10 cellular contexts compared by ENCODE assay signal in the genomic region with DNA sequence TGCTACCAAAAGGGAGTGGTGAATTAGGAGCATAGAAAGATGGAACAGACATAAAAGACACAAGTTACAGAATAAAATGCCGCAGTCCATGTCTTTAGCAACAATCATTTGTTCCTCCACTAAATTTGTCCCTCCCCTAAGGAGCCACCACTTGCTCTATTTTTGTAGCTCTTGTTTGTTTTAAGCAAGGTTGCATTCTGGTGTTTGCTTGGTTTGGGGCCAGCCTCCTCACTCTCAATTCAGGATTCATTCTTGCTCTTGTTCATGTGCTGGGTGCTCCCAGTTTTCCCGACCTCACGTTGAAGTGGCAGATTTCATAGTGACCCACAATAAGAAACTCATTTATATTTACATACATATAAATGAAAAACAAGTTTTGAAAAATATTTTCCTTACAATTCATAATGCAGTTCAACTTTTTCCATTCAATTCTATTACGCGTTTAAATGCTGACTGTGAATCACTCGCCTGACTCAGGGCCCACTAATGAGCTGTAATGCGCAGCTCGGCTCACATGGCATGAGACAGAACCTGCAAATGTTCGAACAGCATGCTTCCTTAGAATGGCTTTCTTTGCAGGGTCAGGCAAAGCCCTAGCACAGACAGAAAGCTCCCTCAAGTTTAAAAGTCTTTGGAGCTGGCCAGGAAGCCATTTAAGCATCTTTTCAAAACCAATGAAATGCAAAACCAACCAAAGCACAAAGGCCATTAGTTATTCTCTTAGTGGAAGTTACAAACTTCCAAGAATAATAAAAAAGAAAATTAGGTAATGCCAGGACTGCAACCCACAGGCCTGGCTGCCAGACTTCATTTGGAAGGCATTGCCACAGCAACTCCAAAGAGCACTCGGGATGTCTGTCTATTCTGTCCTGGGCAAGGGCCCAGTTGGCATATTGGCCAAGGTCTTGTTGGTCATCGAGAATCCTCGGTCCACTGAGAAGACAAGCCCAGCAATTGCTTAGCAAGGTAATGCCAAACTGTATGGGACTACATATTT. TPM values are rescaled to one million over a fixed set of nuclear protein-coding genes. Genes with fewer than 3 reads are reported as not detected.
DNase-seq lines count a peak whose midpoint lies in the region; ATAC-seq and TF ChIP-seq lines count a peak whose summit lies in the region.
"Had no signal": no experiment of that assay in that cellular context is flagged by ENCODE, and none has a peak within 500 bp of the region (broad histone marks: within the 10 kb centered on the region; RNA-seq: fewer than 3 reads in every experiment).

No MANE protein-coding gene starts in this region.

- peak overlapping the region; percentile 14 to 42 for H3K27ac ChIP-seq in coronary artery

- no peak for ATAC-seq in HG02870 (IDR thresholded peaks at IDR 0.05; ENCODE audit: unreplicated experiment)

- H3K27me3 ChIP-seq in MG63 (no peaks in the 10 kb centered on the region), H7 (ENCODE audit: control insufficient read depth, insufficient read depth, low read length) (no peaks in the 10 kb centered on the region)

- TF ChIP-seq CTCF in coronary artery (IDR thresholded peaks at IDR 0.05), result no peak

- peak; percentile 79 for DNase-seq in AG08395 (ENCODE audit: low spot score)
- peak; percentile 90 for DNase-seq in MG63
- no peak for DNase-seq in coronary artery (ENCODE audit: low spot score)
- peak; percentile 7 to 40 for DNase-seq in lung microvascular endothelial cell (ENCODE audit: low read depth in 2 of 2)
- DNase-seq in DMS 273 (lab: John Stamatoyannopoulos, UW; ENCODE audit: unreplicated experiment), result no peak
- DNase-seq in H7, result no peak
- DNase-seq in NCI-H2227 (lab: John Stamatoyannopoulos, UW; ENCODE audit: unreplicated experiment), result no peak
- DNase-seq: activated CD4-positive, alpha-beta memory T cell treated with anti-CD3 and anti-CD28 coated beads, Interleukin-2, amount 10 ng/mL, durations not matched to agents 7 days and 5 days; NCI-H187 had no signal

- H3K4me3 ChIP-seq in MG63 (no peak overlapping the region), coronary artery (no peak overlapping the region), H7 (ENCODE audit: insufficient read depth, low read depth, low read length) (no peak overlapping the region)

- H3K36me3 ChIP-seq in MG63 (no peaks in the 10 kb centered on the region), H7 (replicated peaks; ENCODE audit: control insufficient read depth, insufficient read depth, low read length) (no peaks in the 10 kb centered on the region)

- H3K9me3 ChIP-seq in MG63, result no peaks in the 10 kb centered on the region

RNA-seq across cellular contexts. Expression of gene RETREG1, which starts 41.7 kb away (rescaled TPM):
- 0.12 and 0.16 TPM in 2 replicates for total RNA-seq in MG63 (2014; rRNA removed; shearing (Covaris generic); ENCODE audit: low replicate concordance)
- under 0.01 TPM in 1 of 2 replicates, not detected in the other for total RNA-seq in lung microvascular endothelial cell
- 0.28 and 0.74 TPM in 2 replicates for total RNA-seq in H7 (2014; rRNA removed; shearing (Covaris generic))

Comparison
In these comparisons a context has a peak if more than half of its experiments do, and no peak if none do; other contexts are left out.
1. DNase-seq: peak in AG08395 (single experiment), MG63 (single experiment) and lung microvascular endothelial cell (2 of 2); none in coronary artery (single experiment), DMS 273 (single experiment), H7 (single experiment) and NCI-H2227 (single experiment).